Comparison of ENCODE assay signal across 11 cellular contexts in genomic region chr16:6016530-6017184, GRCh38.
DNase-seq lines count a peak whose midpoint lies in the region; ATAC-seq, FAIRE-seq and TF ChIP-seq lines count a peak whose summit lies in the region.
"Had no signal": no experiment of that assay in that cellular context is flagged by ENCODE, and none has a peak within 500 bp of the region (broad histone marks: within the 10 kb centered on the region; RNA-seq: fewer than 3 reads in every experiment).

No MANE protein-coding gene starts in this region.

- no TSS peak for BruUV-seq in MCF 10A (replicated peaks; lab: Mats Ljungman, UMichigan)

- CTCF ChIA-PET in MCF 10A (lab: Yijun Ruan, JAX) = interaction anchor here (0.6 to 1.0 kb wide), 3 partner anchors 40 to 666 kb away, joined by 3 to 4 read pairs (median 4); no protein-coding TSS in a partner anchor

- no peaks in the 10 kb centered on the region for H3K36me3 Mint-ChIP-seq in MCF 10A (ENCODE audit: insufficient read depth, unreplicated experiment)

- no peaks in the 10 kb centered on the region for H3K4me1 Mint-ChIP-seq in MCF 10A (ENCODE audit: insufficient read depth, unreplicated experiment)

- in situ Hi-C loops in T47D (cut with HindIII; ENCODE audit: low pct_unique_long_range_greater_than_20kb, low sequenced_read_pairs) = no loop called here

- FAIRE-seq in urothelium cell line (lab: Jason Lieb, UNC) (no peak), frontal cortex (lab: Jason Lieb, UNC) (no peak)

- H3K4me3 ChIP-seq in OCI-LY3 (ENCODE audit: low read length) (no peak overlapping the region), fibroblast of pulmonary artery (replicated peaks; ENCODE audit: low read depth, low read length) (no peak overlapping the region)
- H3K4me3 ChIP-seq: BLaER1, gastroesophageal sphincter had no signal

- H3K27ac Mint-ChIP-seq in MCF 10A (ENCODE audit: low read depth, unreplicated experiment) = no peak overlapping the region

- H3K4me2 ChIP-seq in OCI-LY3 (ENCODE audit: low read length) = no peak overlapping the region
- H3K4me2 ChIP-seq: BLaER1 had no signal

- H2AFZ ChIP-seq in OCI-LY3 (ENCODE audit: low read depth, low read length) = no peak overlapping the region

- DNase-seq in T47D (ENCODE audit: low read depth in 1 of 2, low spot score in 1 of 2) = peak; percentile 77 to 80
- no peak for DNase-seq in MCF 10A (ENCODE audit: unreplicated experiment)
- peak; percentile 4 for DNase-seq in fibroblast of pulmonary artery (ENCODE audit: low read depth)
- DNase-seq in urothelium cell line (ENCODE audit: low spot score) = peak; percentile 80
- no peak for DNase-seq in frontal cortex (ENCODE audit: low spot score in 2 of 2)
- DNase-seq: NCI-H2081 had no signal

- H3K79me2 ChIP-seq in OCI-LY3 (ENCODE audit: low read length) = no peaks in the 10 kb centered on the region

- H4K20me1 ChIP-seq in OCI-LY3 (ENCODE audit: insufficient read depth, low read length) = no peaks in the 10 kb centered on the region
- H4K20me1 ChIP-seq: BLaER1 had no signal

- no peaks in the 10 kb centered on the region for H3K4me1 ChIP-seq in OCI-LY3 (ENCODE audit: low read length)
- H3K4me1 ChIP-seq: BLaER1 had no signal

- no peaks in the 10 kb centered on the region for H3K9me3 ChIP-seq in OCI-LY3 (ENCODE audit: insufficient read depth, low read length)

- no peak for TF ChIP-seq CTCF in MCF 10A (IDR thresholded peaks at IDR 0.05; ENCODE audit: unreplicated experiment)
- TF ChIP-seq CTCF in OCI-LY3 (IDR thresholded peaks at IDR 0.05; ENCODE audit: low read depth, low read length) = peak; percentile 53
- no peak for TF ChIP-seq CTCF in fibroblast of pulmonary artery (IDR thresholded peaks at IDR 0.05; ENCODE audit: low read length, missing control alignments)

- H3K36me3 ChIP-seq in OCI-LY3 (replicated peaks; ENCODE audit: low read depth, low read length) = no peaks in the 10 kb centered on the region
- H3K36me3 ChIP-seq: BLaER1, gastroesophageal sphincter had no signal

- POLR2A ChIA-PET in MCF 10A (lab: Yijun Ruan, JAX) = interaction anchor here (0.9 kb wide), 1 partner anchor 626 kb away, joined by 3 read pairs; no protein-coding TSS in a partner anchor

- H3K27ac ChIP-seq in OCI-LY3 (ENCODE audit: low read length) = no peak overlapping the region
- H3K27ac ChIP-seq: BLaER1, gastroesophageal sphincter had no signal

- H3K9ac ChIP-seq in OCI-LY3 (ENCODE audit: low read length) = no peak overlapping the region
- H3K9ac ChIP-seq: BLaER1 had no signal

- ATAC-seq in HG03039 (IDR thresholded peaks at IDR 0.05; ENCODE audit: unreplicated experiment) = no peak
- no peak for ATAC-seq in GM21717 (IDR thresholded peaks at IDR 0.05; ENCODE audit: unreplicated experiment)
- ATAC-seq: gastroesophageal sphincter had no signal

- no peaks in the 10 kb centered on the region for H3K27me3 ChIP-seq in OCI-LY3 (ENCODE audit: low read depth, low read length)
- H3K27me3 ChIP-seq: BLaER1 had no signal

- intact Hi-C loops in MCF 10A (cut with micrococcal nuclease) = no loop called here

- H3K9me3 Mint-ChIP-seq in MCF 10A (ENCODE audit: unreplicated experiment) = peaks cover 14% of the 10 kb centered on the region

- H3K27me3 Mint-ChIP-seq in MCF 10A (ENCODE audit: insufficient read depth, unreplicated experiment) = no peaks in the 10 kb centered on the region

- H3K4me3 Mint-ChIP-seq in MCF 10A (ENCODE audit: unreplicated experiment) = no peak overlapping the region

Comparison
In these comparisons a context has a peak if more than half of its experiments do, and no peak if none do; other contexts are left out.
1. DNase-seq: peak in T47D (2 of 2), fibroblast of pulmonary artery (single experiment) and urothelium cell line (single experiment); none in MCF 10A (single experiment) and frontal cortex (0 of 2).